ENCODE assay signal across 14 cellular contexts in the genomic region with DNA sequence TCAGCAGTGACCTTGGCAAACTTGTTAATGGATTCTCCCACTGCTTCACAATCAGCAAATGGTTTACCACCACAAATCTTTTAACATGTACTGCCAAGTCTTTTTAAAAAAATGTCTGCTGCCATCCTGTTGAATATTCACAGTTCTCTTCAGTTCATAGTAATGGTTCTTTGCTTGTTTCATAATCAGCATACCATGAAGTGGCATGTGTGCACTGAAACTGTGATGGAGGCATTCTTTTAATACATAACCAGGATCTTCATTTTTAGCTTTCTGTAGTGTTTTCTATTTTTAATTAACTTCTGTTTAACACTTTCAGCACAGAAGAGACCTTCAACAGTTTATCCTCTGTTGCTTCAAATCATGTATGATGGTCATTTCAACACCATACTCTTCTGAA.
DNase-seq lines count a peak whose midpoint lies in the region; ATAC-seq and TF ChIP-seq lines count a peak whose summit lies in the region.
"Had no signal": no experiment of that assay in that cellular context is flagged by ENCODE, and none has a peak within 500 bp of the region (broad histone marks: within the 10 kb centered on the region; RNA-seq: fewer than 3 reads in every experiment).

No MANE protein-coding gene starts in this region.

- no peak overlapping the region for H2BK120ac ChIP-seq in mesenchymal stem cell (ENCODE audit: low read depth, low read length)

- no peak overlapping the region for H4K91ac ChIP-seq in mesenchymal stem cell (ENCODE audit: low read length)

- H3K4ac ChIP-seq in mesenchymal stem cell (ENCODE audit: low read depth in 1 of 2, low read length in 2 of 2) = no peak overlapping the region

- DNase-seq in mesenchymal stem cell (no peak), GM10248 (ENCODE audit: extremely low spot score) (no peak), NCI-H345 (lab: John Stamatoyannopoulos, UW) (no peak)
- no peak for DNase-seq in stimulated activated CD4-positive, alpha-beta T cell treated with anti-CD3 and anti-CD28 coated beads, Interleukin-4, amount 100 ng/mL, for 1 hour
- DNase-seq: activated B cell treated with CpG ODN at 0.5 μM for 24 hours; activated naive CD4-positive, alpha-beta T cell treated with anti-CD3 and anti-CD28 coated beads for 36 hours; NCI-H774; stimulated activated CD4-positive, alpha-beta T cell treated with anti-CD3 and anti-CD28 coated beads, Interleukin-15, amount 100 ng/mL, for 24 hours had no signal

- no peak overlapping the region for H4K8ac ChIP-seq in mesenchymal stem cell (ENCODE audit: low read length)

- no peak overlapping the region for H2BK12ac ChIP-seq in mesenchymal stem cell (ENCODE audit: low read length in 2 of 2)

- H3K79me1 ChIP-seq in mesenchymal stem cell (replicated peaks; ENCODE audit: low read length, poor library complexity, severe bottlenecking) = no peaks in the 10 kb centered on the region

- H3K27me3 ChIP-seq in mesenchymal stem cell (ENCODE audit: control insufficient read depth in 1 of 2, insufficient read depth in 1 of 2, low read length in 2 of 2) = no peaks in the 10 kb centered on the region
- H3K27me3 ChIP-seq: breast epithelium, suprapubic skin had no signal

- H3K18ac ChIP-seq in mesenchymal stem cell (ENCODE audit: low read depth in 1 of 2, low read length in 2 of 2) = no peak overlapping the region

- POLR2A ChIA-PET in GM10248 (lab: Yijun Ruan, JAX) = no interaction called here

- ATAC-seq in GM18907 (IDR thresholded peaks at IDR 0.05; ENCODE audit: unreplicated experiment) (peak; percentile 92), GM21786 (IDR thresholded peaks at IDR 0.05; ENCODE audit: unreplicated experiment) (peak; percentile 75), HG03139 (IDR thresholded peaks at IDR 0.05; ENCODE audit: unreplicated experiment) (peak; percentile 77), GM21723 (IDR thresholded peaks at IDR 0.05; ENCODE audit: unreplicated experiment) (no peak)

- no peak overlapping the region for H2BK5ac ChIP-seq in mesenchymal stem cell (ENCODE audit: low read depth, low read length, poor library complexity, severe bottlenecking)

- H3K36me3 ChIP-seq in mesenchymal stem cell (ENCODE audit: control insufficient read depth in 1 of 2, insufficient read depth in 2 of 2, low read depth in 1 of 2, low read length in 2 of 2) = no peaks in the 10 kb centered on the region
- H3K36me3 ChIP-seq: breast epithelium, suprapubic skin had no signal

- H3K4me1 ChIP-seq in mesenchymal stem cell (ENCODE audit: control insufficient read depth, insufficient read depth, low read depth, low read length) = peaks cover 2% of the 10 kb centered on the region
- H3K4me1 ChIP-seq: breast epithelium, suprapubic skin had no signal

- peak overlapping the region; percentile 5 for H3K27ac ChIP-seq in mesenchymal stem cell (ENCODE audit: low read length, poor library complexity, severe bottlenecking)
- H3K27ac ChIP-seq: breast epithelium, suprapubic skin had no signal

- H2BK15ac ChIP-seq in mesenchymal stem cell (ENCODE audit: low read depth, poor library complexity, severe bottlenecking) = no peak overlapping the region

- H3K4me2 ChIP-seq in mesenchymal stem cell (ENCODE audit: low read length, poor library complexity, severe bottlenecking) = no peak overlapping the region

- no peaks in the 10 kb centered on the region for H3K9me3 ChIP-seq in mesenchymal stem cell (ENCODE audit: control insufficient read depth, low read length)
- H3K9me3 ChIP-seq: breast epithelium, suprapubic skin had no signal

- TF ChIP-seq CTCF in GM10248 (IDR thresholded peaks at IDR 0.05; ENCODE audit: control extremely low read depth, extremely low read depth, low read depth, missing control alignments) = no peak

- no peak overlapping the region for H2AK5ac ChIP-seq in mesenchymal stem cell (ENCODE audit: low read length, severe bottlenecking)

- H3K9ac ChIP-seq in mesenchymal stem cell (ENCODE audit: low read length) = no peak overlapping the region

- no peak overlapping the region for H2AFZ ChIP-seq in mesenchymal stem cell (ENCODE audit: low read depth, low read length)

- H3K23ac ChIP-seq in mesenchymal stem cell (ENCODE audit: low read length in 2 of 2) = no peak overlapping the region

- H3K4me3 ChIP-seq in mesenchymal stem cell (ENCODE audit: insufficient read depth in 1 of 2, low read depth in 1 of 2, low read length in 2 of 2) = no peak overlapping the region
- H3K4me3 ChIP-seq: breast epithelium, suprapubic skin had no signal

- no peak overlapping the region for H3K14ac ChIP-seq in mesenchymal stem cell (ENCODE audit: low read length in 2 of 2)

- CTCF ChIA-PET in GM10248 (lab: Yijun Ruan, JAX) = no interaction called here
